ENCODE assay signal across 20 cellular contexts in the genomic region with DNA sequence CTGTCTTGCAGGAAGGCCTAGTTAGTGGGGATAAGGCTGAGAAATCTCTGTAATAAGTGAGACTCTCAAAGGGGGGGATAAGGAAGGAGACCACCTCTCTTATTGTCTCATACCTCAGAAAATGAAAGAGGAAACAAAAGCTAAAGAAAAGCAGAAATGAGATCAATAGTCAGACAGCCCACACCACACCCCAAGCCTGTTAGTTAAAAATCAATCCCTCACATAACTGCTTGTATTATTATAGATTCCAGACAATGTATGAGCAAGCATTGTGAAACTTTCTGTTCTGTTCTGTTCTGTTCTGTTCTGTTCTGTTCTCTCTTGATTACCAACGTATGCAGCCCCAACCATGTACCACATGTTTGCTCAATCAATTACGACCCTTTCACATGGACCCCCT.
DNase-seq lines count a peak whose midpoint lies in the region; ATAC-seq and TF ChIP-seq lines count a peak whose summit lies in the region.
"Had no signal": no experiment of that assay in that cellular context is flagged by ENCODE, and none has a peak within 500 bp of the region (broad histone marks: within the 10 kb centered on the region; RNA-seq: fewer than 3 reads in every experiment).

No MANE protein-coding gene starts in this region.

- no peak overlapping the region for H2AFZ ChIP-seq in GM23338

- H3K4me2 ChIP-seq in GM23338 = no peak overlapping the region
- H3K4me2 ChIP-seq: SK-N-SH had no signal

- no peaks in the 10 kb centered on the region; the same call in 2 of the 3 replicates for H3K36me3 Mint-ChIP-seq in GM23338 (ENCODE audit: low read depth)
- H3K36me3 Mint-ChIP-seq: CD14-positive monocyte had no signal

- H3K4me1 ChIP-seq in GM23338 (ENCODE audit: insufficient read depth) (no peaks in the 10 kb centered on the region; the same call in 1 of the 2 replicates), HAP-1 (no peaks in the 10 kb centered on the region)

- H3K36me3 ChIP-seq in GM23338 (ENCODE audit: insufficient read depth) (no peaks in the 10 kb centered on the region), HAP-1 (replicated peaks) (no peaks in the 10 kb centered on the region)

- in situ Hi-C loops in HAP-1 (cut with MboI; ENCODE audit: low sequenced_read_pairs) = no loop called here

- H3K4me1 Mint-ChIP-seq in GM23338 = no peaks in the 10 kb centered on the region
- H3K4me1 Mint-ChIP-seq: CD14-positive monocyte had no signal

- H3K4me3 ChIP-seq in GM23338 (no peak overlapping the region), foreskin fibroblast (ENCODE audit: low read depth in 1 of 2, low read length in 2 of 2) (no peak overlapping the region), HAP-1 (no peak overlapping the region)
- H3K4me3 ChIP-seq: K562 had no signal

- no peak for DNase-seq in islet precursor cell
- DNase-seq in GM23338 (ENCODE audit: low spot score) = no peak
- DNase-seq in foreskin fibroblast = no peak
- DNase-seq in HAP-1 (ENCODE audit: low spot score in 2 of 2) = no peak
- DNase-seq: DMS79 treated with DMSO at 0.1 percent for 48 hours, NCI-H1417, NCI-H187, NCI-H2107, NCI-H510A treated with DMSO at 0.1 percent for 48 hours, NCI-H82, PC-3, RPMI8226, SHP77 treated with DMSO at 0.1 percent for 48 hours, SK-N-SH had no signal

- H3K79me2 ChIP-seq in GM23338 (replicated peaks; ENCODE audit: insufficient read depth) = no peaks in the 10 kb centered on the region

- no peaks in the 10 kb centered on the region for H3K9me3 ChIP-seq in HAP-1
- H3K9me3 ChIP-seq: SK-N-SH had no signal

- H4K20me1 ChIP-seq in GM23338 (replicated peaks; ENCODE audit: insufficient read depth) = no peaks in the 10 kb centered on the region

- no peak overlapping the region for H3K27ac Mint-ChIP-seq in GM23338
- H3K27ac Mint-ChIP-seq: CD14-positive monocyte had no signal

- H3K27ac ChIP-seq in GM23338 (ENCODE audit: low read depth) = no peak overlapping the region

- ATAC-seq in GM19372 (IDR thresholded peaks at IDR 0.05; ENCODE audit: low read depth, unreplicated experiment) (peak; percentile 77), HG02678 (IDR thresholded peaks at IDR 0.05; ENCODE audit: unreplicated experiment) (peak; percentile 72), HG03460 (IDR thresholded peaks at IDR 0.05; ENCODE audit: unreplicated experiment) (peak; percentile 81), GM23338 (no peak)
- ATAC-seq: HCT116, K562, PC-3 had no signal

- no peaks in the 10 kb centered on the region for H3F3A ChIP-seq in GM23338 (replicated peaks; ENCODE audit: low read depth)

- peaks cover 86% of the 10 kb centered on the region for H3K9me3 Mint-ChIP-seq in GM23338

- H3K9me2 ChIP-seq in GM23338 (ENCODE audit: insufficient read depth) = no peaks in the 10 kb centered on the region; the same call in 1 of the 2 replicates
- H3K9me2 ChIP-seq: SK-N-SH had no signal

- H3K4me3 Mint-ChIP-seq in GM23338 = no peak overlapping the region
- H3K4me3 Mint-ChIP-seq: CD14-positive monocyte had no signal

- H3K27me3 ChIP-seq in GM23338 (ENCODE audit: insufficient read depth) = no peaks in the 10 kb centered on the region
- H3K27me3 ChIP-seq in HAP-1 (ENCODE audit: low read depth) = no peaks in the 10 kb centered on the region

- peaks cover 3% of the 10 kb centered on the region for H3K27me3 Mint-ChIP-seq in GM23338 (ENCODE audit: insufficient read depth, low read depth, poor library complexity)

- no peak for TF ChIP-seq CTCF in GM23338 (conservative IDR thresholded peaks at IDR 0.05; ENCODE audit: low read depth in 2 of 2)
- no peak for TF ChIP-seq CTCF in foreskin fibroblast (IDR thresholded peaks at IDR 0.05; ENCODE audit: low read depth, low read length)

TF ChIP-seq in GM23338, 12 proteins besides CTCF, POLR2A, EP300 and RAD21 (continues in another document):
- TF ChIP-seq, protein P1, sequence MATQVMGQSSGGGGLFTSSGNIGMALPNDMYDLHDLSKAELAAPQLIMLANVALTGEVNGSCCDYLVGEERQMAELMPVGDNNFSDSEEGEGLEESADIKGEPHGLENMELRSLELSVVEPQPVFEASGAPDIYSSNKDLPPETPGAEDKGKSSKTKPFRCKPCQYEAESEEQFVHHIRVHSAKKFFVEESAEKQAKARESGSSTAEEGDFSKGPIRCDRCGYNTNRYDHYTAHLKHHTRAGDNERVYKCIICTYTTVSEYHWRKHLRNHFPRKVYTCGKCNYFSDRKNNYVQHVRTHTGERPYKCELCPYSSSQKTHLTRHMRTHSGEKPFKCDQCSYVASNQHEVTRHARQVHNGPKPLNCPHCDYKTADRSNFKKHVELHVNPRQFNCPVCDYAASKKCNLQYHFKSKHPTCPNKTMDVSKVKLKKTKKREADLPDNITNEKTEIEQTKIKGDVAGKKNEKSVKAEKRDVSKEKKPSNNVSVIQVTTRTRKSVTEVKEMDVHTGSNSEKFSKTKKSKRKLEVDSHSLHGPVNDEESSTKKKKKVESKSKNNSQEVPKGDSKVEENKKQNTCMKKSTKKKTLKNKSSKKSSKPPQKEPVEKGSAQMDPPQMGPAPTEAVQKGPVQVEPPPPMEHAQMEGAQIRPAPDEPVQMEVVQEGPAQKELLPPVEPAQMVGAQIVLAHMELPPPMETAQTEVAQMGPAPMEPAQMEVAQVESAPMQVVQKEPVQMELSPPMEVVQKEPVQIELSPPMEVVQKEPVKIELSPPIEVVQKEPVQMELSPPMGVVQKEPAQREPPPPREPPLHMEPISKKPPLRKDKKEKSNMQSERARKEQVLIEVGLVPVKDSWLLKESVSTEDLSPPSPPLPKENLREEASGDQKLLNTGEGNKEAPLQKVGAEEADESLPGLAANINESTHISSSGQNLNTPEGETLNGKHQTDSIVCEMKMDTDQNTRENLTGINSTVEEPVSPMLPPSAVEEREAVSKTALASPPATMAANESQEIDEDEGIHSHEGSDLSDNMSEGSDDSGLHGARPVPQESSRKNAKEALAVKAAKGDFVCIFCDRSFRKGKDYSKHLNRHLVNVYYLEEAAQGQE (IDR thresholded peaks at IDR 0.05; ENCODE audit: unreplicated experiment) = no peak
- TF ChIP-seq ZNF114 (CRISPR knock-in tag; IDR thresholded peaks at IDR 0.05) (no peak), ZNF331 (CRISPR knock-in tag; IDR thresholded peaks at IDR 0.05; ENCODE audit: low read depth) (no peak), CREB1 (CRISPR knock-in tag; IDR thresholded peaks at IDR 0.05; ENCODE audit: low read depth) (no peak), NANOG (IDR thresholded peaks at IDR 0.05; ENCODE audit: borderline replicate concordance) (no peak), JUNB (IDR thresholded peaks at IDR 0.05; ENCODE audit: unreplicated experiment) (no peak), EZH2phosphoT487 (IDR thresholded peaks at IDR 0.05; ENCODE audit: unreplicated experiment) (no peak), EZH2 (IDR thresholded peaks at IDR 0.05; ENCODE audit: low read depth, unreplicated experiment) (no peak), STAT1 (IDR thresholded peaks at IDR 0.05; ENCODE audit: unreplicated experiment) (no peak), POLR2AphosphoS5 (IDR thresholded peaks at IDR 0.05; ENCODE audit: low read depth) (no peak)
